ENCODE assay signal across 12 cellular contexts in the genomic region with DNA sequence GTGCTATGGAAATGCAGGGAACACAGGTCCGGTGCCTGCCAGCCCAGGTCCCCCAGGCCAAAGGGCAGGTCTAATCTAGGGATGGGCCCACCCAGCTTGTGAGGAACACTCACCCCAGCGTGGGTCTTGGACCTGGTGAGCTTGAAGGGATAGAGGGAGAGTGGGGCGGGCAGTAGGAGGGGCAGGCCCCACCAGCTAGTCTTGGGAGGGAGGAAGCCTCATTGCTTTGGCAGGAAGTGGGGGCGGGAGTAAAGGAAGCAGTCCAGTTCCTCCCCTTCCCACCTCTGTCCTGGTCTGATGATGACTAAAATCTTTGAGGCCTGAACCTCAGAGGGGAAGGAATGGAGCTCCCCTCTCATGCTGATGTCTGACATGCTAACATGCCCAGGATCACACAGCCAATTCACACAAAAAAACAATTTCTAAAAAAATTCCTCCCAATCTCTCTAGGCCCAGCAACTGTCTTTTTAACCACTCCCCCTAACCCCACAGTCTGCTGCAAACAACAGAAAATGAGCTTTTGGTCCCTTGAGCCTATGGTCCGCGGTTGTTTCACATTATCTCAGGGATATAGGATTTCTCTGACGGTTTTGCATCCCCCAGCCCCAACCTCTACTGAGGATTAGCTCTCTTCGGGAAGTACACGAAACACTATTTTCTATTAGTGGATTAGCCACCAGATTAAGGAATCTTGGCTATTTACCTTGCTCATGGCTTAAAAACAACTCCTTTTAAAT. TPM values are rescaled to one million over a fixed set of nuclear protein-coding genes. Genes with fewer than 3 reads are reported as not detected.
DNase-seq lines count a peak whose midpoint lies in the region; ATAC-seq lines count a peak whose summit lies in the region.
"Had no signal": no experiment of that assay in that cellular context is flagged by ENCODE, and none has a peak within 500 bp of the region (broad histone marks: within the 10 kb centered on the region; RNA-seq: fewer than 3 reads in every experiment).

No MANE protein-coding gene starts in this region.

- no peaks in the 10 kb centered on the region for H3K9me3 ChIP-seq in BLaER1 treated with 17β-estradiol and CSF1 and Interleukin-3, amounts not matched to agents 10 nM and 100 nM (replicated peaks in 1 of 11)

- peaks cover 81 to 99% (median 95%) of the 10 kb centered on the region in 10 experiments for H3K4me1 ChIP-seq in BLaER1 treated with 17β-estradiol and CSF1 and Interleukin-3, amounts not matched to agents 10 nM and 100 nM

- DNase-seq in HCEC 1CT (peak; percentile 19), lung microvascular endothelial cell (ENCODE audit: low read depth in 2 of 2) (peak; percentile 31 to 80), DMS 273 (lab: John Stamatoyannopoulos, UW; ENCODE audit: unreplicated experiment) (no peak)
- peak; percentile 27 for DNase-seq in activated CD8-positive, alpha-beta T cell treated with anti-CD3 and anti-CD28 coated beads, Interleukin-2, amount 10 ng/mL, durations not matched to agents 7 days and 5 days
- DNase-seq in central memory CD4-positive, alpha-beta T cell = no peak
- DNase-seq: DMS53, trophoblast cell had no signal

- peak overlapping the region; percentile 84 for H3K27ac Mint-ChIP-seq in activated CD8-positive, alpha-beta T cell treated with anti-CD3 and anti-CD28 coated beads, Interleukin-2, amount 10 ng/mL, durations not matched to agents 7 days and 5 days

- ATAC-seq in activated CD8-positive, alpha-beta T cell treated with anti-CD3 and anti-CD28 coated beads, Interleukin-2, amount 10 ng/mL, durations not matched to agents 7 days and 5 days = peak; percentile 13
- ATAC-seq in HG02870 (IDR thresholded peaks at IDR 0.05; ENCODE audit: unreplicated experiment) (no peak), GM18909 (IDR thresholded peaks at IDR 0.05; ENCODE audit: poor library complexity, unreplicated experiment) (no peak)

- no peaks in the 10 kb centered on the region for H3K9me3 Mint-ChIP-seq in activated CD8-positive, alpha-beta T cell treated with anti-CD3 and anti-CD28 coated beads, Interleukin-2, amount 10 ng/mL, durations not matched to agents 7 days and 5 days (ENCODE audit: insufficient read depth)

- peaks cover 13% of the 10 kb centered on the region for H3K36me3 Mint-ChIP-seq in activated CD8-positive, alpha-beta T cell treated with anti-CD3 and anti-CD28 coated beads, Interleukin-2, amount 10 ng/mL, durations not matched to agents 7 days and 5 days (ENCODE audit: low read depth)

- no peaks in the 10 kb centered on the region for H3K27me3 Mint-ChIP-seq in activated CD8-positive, alpha-beta T cell treated with anti-CD3 and anti-CD28 coated beads, Interleukin-2, amount 10 ng/mL, durations not matched to agents 7 days and 5 days (ENCODE audit: low read depth)

- CTCF ChIA-PET in activated CD8-positive, alpha-beta T cell treated with anti-CD3 and anti-CD28 coated beads, Interleukin-2, amount 10 ng/mL, durations not matched to agents 7 days and 5 days (lab: Charles Lee) = interaction anchor here (1.0 to 4.5 kb wide), 4 partner anchors 31 to 85 kb away, joined by 3 to 25 read pairs (median 6); a partner anchor contains a TSS

- no peaks in the 10 kb centered on the region for H3K27me3 ChIP-seq in BLaER1 treated with 17β-estradiol and CSF1 and Interleukin-3, amounts not matched to agents 10 nM and 100 nM
- H3K27me3 ChIP-seq: cardiac muscle cell had no signal

- POLR2A ChIA-PET in activated CD8-positive, alpha-beta T cell treated with anti-CD3 and anti-CD28 coated beads, Interleukin-2, amount 10 ng/mL, durations not matched to agents 7 days and 5 days (lab: Charles Lee) = interaction anchor here (0.5 to 1.2 kb wide), 2 partner anchors 67 to 949 kb away, joined by 3 read pairs; a partner anchor contains a TSS

- H3K9ac ChIP-seq in BLaER1 treated with 17β-estradiol and CSF1 and Interleukin-3, amounts not matched to agents 10 nM and 100 nM = peak overlapping the region in 10 of 11 experiments; percentile 22 to 78 (median 66); a peak in 18 of 22 replicates

- peaks cover 0 to 36% (median 0%) of the 10 kb centered on the region in 11 experiments; a peak in 8 of 22 replicates for H4K20me1 ChIP-seq in BLaER1 treated with 17β-estradiol and CSF1 and Interleukin-3, amounts not matched to agents 10 nM and 100 nM

- H3K4me1 Mint-ChIP-seq in activated CD8-positive, alpha-beta T cell treated with anti-CD3 and anti-CD28 coated beads, Interleukin-2, amount 10 ng/mL, durations not matched to agents 7 days and 5 days (ENCODE audit: low read depth) = peaks cover 44% of the 10 kb centered on the region

- H3K4me3 Mint-ChIP-seq in activated CD8-positive, alpha-beta T cell treated with anti-CD3 and anti-CD28 coated beads, Interleukin-2, amount 10 ng/mL, durations not matched to agents 7 days and 5 days = no peak overlapping the region

- H3K4me3 ChIP-seq in BLaER1 treated with 17β-estradiol and CSF1 and Interleukin-3, amounts not matched to agents 10 nM and 100 nM = peak overlapping the region in 6 of 10 experiments; percentile 27 to 48 (median 34); a peak in 7 of 20 replicates
- H3K4me3 ChIP-seq: cardiac muscle cell had no signal

- peak overlapping the region; percentile 87 to 96 (median 92) for H3K4me2 ChIP-seq in BLaER1 treated with 17β-estradiol and CSF1 and Interleukin-3, amounts not matched to agents 10 nM and 100 nM

- peaks cover 0 to 16% (median 0%) of the 10 kb centered on the region in 11 experiments; a peak in 3 of 22 replicates for H3K36me3 ChIP-seq in BLaER1 treated with 17β-estradiol and CSF1 and Interleukin-3, amounts not matched to agents 10 nM and 100 nM
- H3K36me3 ChIP-seq: cardiac muscle cell had no signal

- peak overlapping the region; percentile 54 to 84 (median 80); a peak in 21 of 22 replicates for H3K27ac ChIP-seq in BLaER1 treated with 17β-estradiol and CSF1 and Interleukin-3, amounts not matched to agents 10 nM and 100 nM
- H3K27ac ChIP-seq: cardiac muscle cell, VCaP had no signal

RNA-seq across cellular contexts. Expression of a gene that starts 30.7 kb away (rescaled TPM):
- total RNA-seq in activated CD8-positive, alpha-beta T cell treated with anti-CD3 and anti-CD28 coated beads, Interleukin-2, amount 10 ng/mL, durations not matched to agents 7 days and 5 days = 10 to 100 TPM; 37.4 to 39.1 TPM
- 5.4 and 6.2 TPM in 2 replicates for total RNA-seq in lung microvascular endothelial cell

Comparison
In these comparisons a context has a peak if more than half of its experiments do, and no peak if none do; other contexts are left out.
1. DNase-seq: peak in HCEC 1CT (single experiment), activated CD8-positive, alpha-beta T cell treated with anti-CD3 and anti-CD28 coated beads, Interleukin-2, amount 10 ng/mL, durations not matched to agents 7 days and 5 days (single experiment) and lung microvascular endothelial cell (2 of 2); none in DMS 273 (single experiment) and central memory CD4-positive, alpha-beta T cell (single experiment).